12 cellular contexts compared by ENCODE assay signal in the genomic region with DNA sequence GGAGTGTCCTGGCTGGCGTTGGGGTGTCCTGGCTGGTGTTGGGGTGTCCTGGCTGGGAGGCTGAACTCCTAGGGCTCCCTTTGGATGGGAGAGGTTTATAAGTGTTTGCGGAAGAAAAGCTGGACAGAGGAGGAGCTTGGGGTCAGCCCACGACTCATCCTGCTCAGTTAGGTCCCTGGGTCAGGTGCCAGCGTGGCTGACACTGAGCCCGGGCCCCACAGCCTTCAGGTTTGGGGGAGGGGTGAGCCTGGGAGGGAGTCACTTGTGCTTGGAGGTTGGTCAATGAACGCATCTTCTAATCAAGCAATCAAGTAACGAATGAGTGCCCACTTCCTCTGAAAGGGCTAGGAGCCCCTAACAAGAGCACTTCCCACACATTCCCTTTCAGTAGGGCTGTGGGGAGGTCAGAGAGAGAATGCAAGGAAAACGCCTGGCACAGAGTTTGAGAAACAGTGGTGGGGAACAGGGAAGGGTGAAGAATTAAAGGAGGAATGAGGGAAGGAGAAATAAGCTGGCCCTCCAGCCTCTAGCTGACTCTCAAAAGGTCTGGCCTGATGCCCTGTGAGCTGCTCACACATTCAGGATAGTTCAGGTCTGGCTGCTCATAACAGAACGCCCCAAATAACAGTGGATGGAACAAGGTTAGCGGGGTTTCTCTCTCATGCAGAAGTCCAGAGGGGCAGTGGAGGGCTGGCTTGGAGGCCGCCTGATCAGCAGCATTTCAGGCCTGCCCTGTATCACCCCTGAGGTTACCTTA. TPM values are rescaled to one million over a fixed set of nuclear protein-coding genes. Genes with fewer than 3 reads are reported as not detected.
A peak's percentile ranks its signal among the peaks of the same experiment; 100 is the strongest.
DNase-seq lines count a peak whose midpoint lies in the region; ATAC-seq and TF ChIP-seq lines count a peak whose summit lies in the region.
"Had no signal": no experiment of that assay in that cellular context is flagged by ENCODE, and none has a peak within 500 bp of the region (broad histone marks: within the 10 kb centered on the region; RNA-seq: fewer than 3 reads in every experiment).

No MANE protein-coding gene starts in this region.

- no peak for TF ChIP-seq CTCF in glutamatergic neuron (IDR thresholded peaks at IDR 0.05; ENCODE audit: partially characterized antibody, unreplicated experiment)
- no peak for TF ChIP-seq CTCF in progenitor cell of endocrine pancreas (IDR thresholded peaks at IDR 0.05; ENCODE audit: unreplicated experiment)
- TF ChIP-seq CTCF in right lobe of liver (IDR thresholded peaks at IDR 0.05) = no peak

- H3K4me3 Mint-ChIP-seq in glutamatergic neuron (ENCODE audit: unreplicated experiment) (peak overlapping the region; percentile 74), progenitor cell of endocrine pancreas (ENCODE audit: low read depth) (peak overlapping the region; percentile 26)

- H3K27ac Mint-ChIP-seq in glutamatergic neuron (ENCODE audit: unreplicated experiment) (peak overlapping the region; percentile 71), progenitor cell of endocrine pancreas (peak overlapping the region; percentile 76)
- H3K27ac Mint-ChIP-seq: endodermal cell had no signal

- H3K4me3 ChIP-seq in right lobe of liver = no peak overlapping the region
- H3K4me3 ChIP-seq: SJSA1 had no signal

- H3K36me3 ChIP-seq in ES-I3 (ENCODE audit: insufficient read depth, low read length) (no peaks in the 10 kb centered on the region), right lobe of liver (no peaks in the 10 kb centered on the region)
- H3K36me3 ChIP-seq: SJSA1 had no signal

- ATAC-seq in GM19023 (IDR thresholded peaks at IDR 0.05; ENCODE audit: unreplicated experiment) = no peak
- ATAC-seq in right lobe of liver = no peak

- H3K27me3 ChIP-seq in right lobe of liver = no peaks in the 10 kb centered on the region
- H3K27me3 ChIP-seq: SJSA1 had no signal

- H3K9me3 ChIP-seq in ES-I3 (ENCODE audit: control insufficient read depth, insufficient read depth, low read length) = no peaks in the 10 kb centered on the region
- H3K9me3 ChIP-seq in right lobe of liver = no peaks in the 10 kb centered on the region
- H3K9me3 ChIP-seq: SJSA1 had no signal

- no peaks in the 10 kb centered on the region for H3K36me3 Mint-ChIP-seq in glutamatergic neuron (ENCODE audit: unreplicated experiment)
- H3K36me3 Mint-ChIP-seq in progenitor cell of endocrine pancreas (ENCODE audit: insufficient read depth) = no peaks in the 10 kb centered on the region

- no peak overlapping the region for H3K27ac ChIP-seq in right lobe of liver
- H3K27ac ChIP-seq: SJSA1 had no signal

- peaks cover 2% of the 10 kb centered on the region for H3K27me3 Mint-ChIP-seq in glutamatergic neuron (ENCODE audit: unreplicated experiment)
- H3K27me3 Mint-ChIP-seq in progenitor cell of endocrine pancreas = peaks cover 17% of the 10 kb centered on the region

- no peaks in the 10 kb centered on the region for H3K4me1 ChIP-seq in ES-I3 (ENCODE audit: insufficient read depth, low read length)
- no peaks in the 10 kb centered on the region for H3K4me1 ChIP-seq in right lobe of liver
- H3K4me1 ChIP-seq: SJSA1 had no signal

- DNase-seq in NCI-H69 (lab: John Stamatoyannopoulos, UW) = peak; percentile 42
- no peak for DNase-seq in glutamatergic neuron
- no peak for DNase-seq in progenitor cell of endocrine pancreas (ENCODE audit: low spot score, unreplicated experiment)
- DNase-seq in posterior cingulate gyrus = no peak
- no peak for DNase-seq in right lobe of liver
- DNase-seq: activated effector memory CD4-positive, alpha-beta T cell treated with anti-CD3 and anti-CD28 coated beads, Interleukin-2, amount 50 U/mL, for 16 hours; stimulated activated CD4-positive, alpha-beta T cell treated with anti-CD3 and anti-CD28 coated beads, Interleukin-15, amount 100 ng/mL, for 24 hours had no signal

- peak overlapping the region; percentile 15; the same call in 1 of the 2 replicates for H3K9ac ChIP-seq in ES-I3 (ENCODE audit: low read depth, low read length)

- WGBS in right lobe of liver (ENCODE audit: insufficient coverage, low coverage, low lambda C conversion rate, missing lambda C conversion rate) = 49% methylated on average over 5 of the region's 11 CpGs

- H3K4me1 Mint-ChIP-seq in glutamatergic neuron (ENCODE audit: low read depth, unreplicated experiment) (peaks cover 7% of the 10 kb centered on the region), progenitor cell of endocrine pancreas (ENCODE audit: low read depth) (peaks cover 9% of the 10 kb centered on the region)

- H3K9me3 Mint-ChIP-seq in glutamatergic neuron (ENCODE audit: unreplicated experiment) (peaks cover 5% of the 10 kb centered on the region), progenitor cell of endocrine pancreas (ENCODE audit: low read depth) (no peaks in the 10 kb centered on the region)
- H3K9me3 Mint-ChIP-seq: endodermal cell had no signal

- no peak for TF ChIP-seq POLR2A in right lobe of liver (IDR thresholded peaks at IDR 0.05)

- intact Hi-C loops in posterior cingulate gyrus (cut with DNase I) (no loop called here), right lobe of liver (cut with DNase I) (no loop called here)

RNA-seq across cellular contexts. Expression of gene KCNIP3, which starts 0.7 kb away (rescaled TPM):
- total RNA-seq in glutamatergic neuron (ENCODE audit: unreplicated experiment) (7.3 TPM), progenitor cell of endocrine pancreas (4.3 and 6.3 TPM in 2 replicates), right lobe of liver (1 to 10 TPM in 4 of 6 experiments, under 1 TPM in 2; 0.46 to 3.3 (median 1.2) TPM)
- total RNA-seq: activated CD8-positive, alpha-beta memory T cell treated with anti-CD3 and anti-CD28 coated beads for 36 hours had no signal

RNA-seq across cellular contexts. Expression of gene PROM2, which starts 23.6 kb away (rescaled TPM):
- total RNA-seq in glutamatergic neuron (ENCODE audit: unreplicated experiment) = 5.4 TPM
- 14.2 and 16.9 TPM in 2 replicates for total RNA-seq in progenitor cell of endocrine pancreas
- total RNA-seq in right lobe of liver = under 1 TPM; 0.06 to 0.64 (median 0.43) TPM
